ENCODE assay signal across 1 cellular context in genomic region chr9:35757527-35758275, GRCh38.
TF ChIP-seq lines count a peak whose summit lies in the region.

No MANE protein-coding gene starts in this region.

TF ChIP-seq in GM12878, 131 proteins besides CTCF, POLR2A, EP300 and RAD21:
- no peak for TF ChIP-seq FOXK2 (IDR thresholded peaks at IDR 0.05)
- TF ChIP-seq E4F1 (IDR thresholded peaks at IDR 0.05; ENCODE audit: borderline replicate concordance, partially characterized antibody) = no peak
- TF ChIP-seq SPI1 (IDR thresholded peaks at IDR 0.05; ENCODE audit: borderline replicate concordance, insufficient read depth, low read depth, low read length) = peak; percentile 18; the same call in 1 of the 2 replicates
- peak; percentile 57 for TF ChIP-seq ATF7 (IDR thresholded peaks at IDR 0.05; ENCODE audit: low read depth)
- no peak for TF ChIP-seq ZBTB33 (IDR thresholded peaks at IDR 0.05)
- TF ChIP-seq MTA3 (IDR thresholded peaks at IDR 0.05; ENCODE audit: borderline replicate concordance, low read length) = peak; percentile 27; the same call in 1 of the 2 replicates
- TF ChIP-seq SMARCA5 (IDR thresholded peaks at IDR 0.05) = peak; percentile 31; the same call in 1 of the 2 replicates
- TF ChIP-seq RUNX3 (IDR thresholded peaks at IDR 0.05; ENCODE audit: low read length) = peak; percentile 40
- no peak for TF ChIP-seq RELA (IDR thresholded peaks at IDR 0.05; ENCODE audit: borderline replicate concordance, partially characterized antibody)
- no peak for TF ChIP-seq WRNIP1 (IDR thresholded peaks at IDR 0.05; ENCODE audit: borderline replicate concordance, low read depth, low read length)
- TF ChIP-seq HDGF (IDR thresholded peaks at IDR 0.05) = peak; percentile 72
- TF ChIP-seq EED (IDR thresholded peaks at IDR 0.05; ENCODE audit: low read depth) = no peak
- TF ChIP-seq ZNF687 (IDR thresholded peaks at IDR 0.05) = peak; percentile 6; the same call in 1 of the 2 replicates
- no peak for TF ChIP-seq TCF12 (IDR thresholded peaks at IDR 0.05; ENCODE audit: low read depth, low read length)
- TF ChIP-seq TCF7 (IDR thresholded peaks at IDR 0.05; ENCODE audit: borderline replicate concordance) = no peak
- peak; percentile 16 for TF ChIP-seq MEF2B (IDR thresholded peaks at IDR 0.05; ENCODE audit: partially characterized antibody, poor library complexity, severe bottlenecking)
- peak; percentile 70 to 77 for TF ChIP-seq SRF (IDR thresholded peaks at IDR 0.05; ENCODE audit: low read depth in 2 of 2, low read length in 2 of 2)
- peak; percentile 39; the same call in 1 of the 2 replicates for TF ChIP-seq PAX5 (IDR thresholded peaks at IDR 0.05; ENCODE audit: borderline replicate concordance, low read depth, low read length)
- TF ChIP-seq MLLT1 (IDR thresholded peaks at IDR 0.05) = peak; percentile 10; the same call in 1 of the 2 replicates
- TF ChIP-seq IKZF2 (IDR thresholded peaks at IDR 0.05) = 0 out of 4 replicates have a peak, but pooled peaks of 1 of the 2 experiments have one; percentile 5
- peak; percentile 1 for TF ChIP-seq E2F8 (IDR thresholded peaks at IDR 0.05; ENCODE audit: low read depth, partially characterized antibody)
- TF ChIP-seq POLR2AphosphoS5 (IDR thresholded peaks at IDR 0.05; ENCODE audit: low read length) = peak; percentile 64; the same call in 1 of the 2 replicates
- TF ChIP-seq CREM (IDR thresholded peaks at IDR 0.05; ENCODE audit: low read depth) = peak; percentile 26; the same call in 1 of the 2 replicates
- 0 out of 2 replicates have a peak, but pooled peaks have one; percentile 19 for TF ChIP-seq PKNOX1 (IDR thresholded peaks at IDR 0.05)
TF ChIP-seq in GM12878: peak in this region for 16.
